Comparison of ENCODE assay signal across 16 cellular contexts in genomic region chr2:26369664-26370063, GRCh38. TPM values are rescaled to one million over a fixed set of nuclear protein-coding genes. Genes with fewer than 3 reads are reported as not detected.
"Had no signal": no experiment of that assay in that cellular context is flagged by ENCODE, and none has a peak within 500 bp of the region (broad histone marks: within the 10 kb centered on the region; RNA-seq: fewer than 3 reads in every experiment).

No MANE protein-coding gene starts in this region.

RNA-seq across cellular contexts. Expression of gene ADGRF3, which starts 23.1 kb away (rescaled TPM):
- total RNA-seq: body of pancreas, gastroesophageal sphincter had no signal

RNA-seq across cellular contexts. Expression of gene DRC1, which starts 32.1 kb away (rescaled TPM):
- total RNA-seq: activated B cell treated with CpG ODN at 0.5 μM for 24 hours; activated CD8-positive, alpha-beta T cell treated with anti-CD3 and anti-CD28 coated beads for 36 hours; activated naive CD8-positive, alpha-beta T cell treated with anti-CD3 and anti-CD28 coated beads for 36 hours; activated T-cell treated with anti-CD3 and anti-CD28 coated beads, Interleukin-2, amount 50 U/mL, for 4 hours; activated T-helper 17 cell treated with anti-CD3 and anti-CD28 coated beads, Interleukin-2, amount 50 U/mL, for 72 hours; body of pancreas; colonic mucosa; dermis microvascular lymphatic vessel endothelial cell; esophagus squamous epithelium; fibroblast of villous mesenchyme; glomerular endothelial cell; T-cell; T-helper 2 cell treated with Interferon-gamma antibody and Interleukin-4, amounts not matched to agents 100 ng/mL and 5 ng/mL, for 36 hours had no signal
- polyA plus RNA-seq: aorta, endothelial cell of umbilical vein had no signal
